1 cellular context compared by ENCODE assay signal in genomic region chr14:68977741-68978549, GRCh38.
TF ChIP-seq lines count a peak whose summit lies in the region.

No MANE protein-coding gene starts in this region.

TF ChIP-seq in GM23338, 12 proteins besides CTCF, POLR2A, EP300 and RAD21 (continued from another document):
- TF ChIP-seq, protein P1, sequence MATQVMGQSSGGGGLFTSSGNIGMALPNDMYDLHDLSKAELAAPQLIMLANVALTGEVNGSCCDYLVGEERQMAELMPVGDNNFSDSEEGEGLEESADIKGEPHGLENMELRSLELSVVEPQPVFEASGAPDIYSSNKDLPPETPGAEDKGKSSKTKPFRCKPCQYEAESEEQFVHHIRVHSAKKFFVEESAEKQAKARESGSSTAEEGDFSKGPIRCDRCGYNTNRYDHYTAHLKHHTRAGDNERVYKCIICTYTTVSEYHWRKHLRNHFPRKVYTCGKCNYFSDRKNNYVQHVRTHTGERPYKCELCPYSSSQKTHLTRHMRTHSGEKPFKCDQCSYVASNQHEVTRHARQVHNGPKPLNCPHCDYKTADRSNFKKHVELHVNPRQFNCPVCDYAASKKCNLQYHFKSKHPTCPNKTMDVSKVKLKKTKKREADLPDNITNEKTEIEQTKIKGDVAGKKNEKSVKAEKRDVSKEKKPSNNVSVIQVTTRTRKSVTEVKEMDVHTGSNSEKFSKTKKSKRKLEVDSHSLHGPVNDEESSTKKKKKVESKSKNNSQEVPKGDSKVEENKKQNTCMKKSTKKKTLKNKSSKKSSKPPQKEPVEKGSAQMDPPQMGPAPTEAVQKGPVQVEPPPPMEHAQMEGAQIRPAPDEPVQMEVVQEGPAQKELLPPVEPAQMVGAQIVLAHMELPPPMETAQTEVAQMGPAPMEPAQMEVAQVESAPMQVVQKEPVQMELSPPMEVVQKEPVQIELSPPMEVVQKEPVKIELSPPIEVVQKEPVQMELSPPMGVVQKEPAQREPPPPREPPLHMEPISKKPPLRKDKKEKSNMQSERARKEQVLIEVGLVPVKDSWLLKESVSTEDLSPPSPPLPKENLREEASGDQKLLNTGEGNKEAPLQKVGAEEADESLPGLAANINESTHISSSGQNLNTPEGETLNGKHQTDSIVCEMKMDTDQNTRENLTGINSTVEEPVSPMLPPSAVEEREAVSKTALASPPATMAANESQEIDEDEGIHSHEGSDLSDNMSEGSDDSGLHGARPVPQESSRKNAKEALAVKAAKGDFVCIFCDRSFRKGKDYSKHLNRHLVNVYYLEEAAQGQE (IDR thresholded peaks at IDR 0.05; ENCODE audit: unreplicated experiment) = no peak
- TF ChIP-seq EZH2phosphoT487 (IDR thresholded peaks at IDR 0.05; ENCODE audit: unreplicated experiment) = no peak
- TF ChIP-seq ZNF331 (CRISPR knock-in tag; IDR thresholded peaks at IDR 0.05; ENCODE audit: low read depth) = no peak
